ENCODE assay signal across 9 cellular contexts in genomic region chr12:24378548-24379011, GRCh38.
A peak's percentile ranks its signal among the peaks of the same experiment; 100 is the strongest.
DNase-seq lines count a peak whose midpoint lies in the region; ATAC-seq lines count a peak whose summit lies in the region.
"Had no signal": no experiment of that assay in that cellular context is flagged by ENCODE, and none has a peak within 500 bp of the region (broad histone marks: within the 10 kb centered on the region; RNA-seq: fewer than 3 reads in every experiment).

No MANE protein-coding gene starts in this region.

- H3K27ac ChIP-seq in effector memory CD4-positive, alpha-beta T cell (ENCODE audit: insufficient read depth, low read length, poor library complexity, severe bottlenecking), result no peak overlapping the region

- DNase-seq in SK-MEL-5 (ENCODE audit: low read depth, low spot score) (peak; percentile 90), non-pigmented ciliary epithelial cell (ENCODE audit: low read depth) (peak; percentile 35), SW 1271 (lab: John Stamatoyannopoulos, UW) (no peak), NCI-H526 treated with DMSO at 0.1 percent for 48 hours (lab: John Stamatoyannopoulos, UW) (no peak)
- DNase-seq in activated effector memory CD4-positive, alpha-beta T cell treated with Interleukin-2 at 50 U/mL for 16 hours, result no peak
- DNase-seq in effector memory CD4-positive, alpha-beta T cell, result no peak
- DNase-seq: activated gamma-delta T cell had no signal

- no peaks in the 10 kb centered on the region for H3K36me3 ChIP-seq in effector memory CD4-positive, alpha-beta T cell (ENCODE audit: control insufficient read depth, insufficient read depth, low read length)

- no peaks in the 10 kb centered on the region for H3K27me3 ChIP-seq in effector memory CD4-positive, alpha-beta T cell (replicated peaks; ENCODE audit: control insufficient read depth, insufficient read depth, low read length, poor library complexity, severe bottlenecking)

- H3K9me3 ChIP-seq in effector memory CD4-positive, alpha-beta T cell (ENCODE audit: control insufficient read depth, low read length), result no peaks in the 10 kb centered on the region

- in situ Hi-C loops in SK-MEL-5 (cut with HindIII; ENCODE audit: low pct_unique_long_range_greater_than_20kb, low sequenced_read_pairs), result no loop called here

- H3K4me3 ChIP-seq in effector memory CD4-positive, alpha-beta T cell (ENCODE audit: insufficient read depth, low read depth, low read length, poor library complexity, severe bottlenecking), result no peak overlapping the region

- H3K4me1 ChIP-seq in effector memory CD4-positive, alpha-beta T cell (ENCODE audit: control insufficient read depth, insufficient read depth, low read length, poor library complexity, severe bottlenecking), result no peaks in the 10 kb centered on the region

- ATAC-seq in GM19395 (IDR thresholded peaks at IDR 0.05; ENCODE audit: unreplicated experiment), result peak; percentile 58
- ATAC-seq in HG03095 (IDR thresholded peaks at IDR 0.05; ENCODE audit: unreplicated experiment), result peak; percentile 35

Comparison
In these comparisons a context has a peak if more than half of its experiments do, and no peak if none do; other contexts are left out.
1. DNase-seq: peak in SK-MEL-5 (single experiment) and non-pigmented ciliary epithelial cell (single experiment); none in SW 1271 (0 of 2), activated effector memory CD4-positive, alpha-beta T cell treated with Interleukin-2 at 50 U/mL for 16 hours (single experiment), effector memory CD4-positive, alpha-beta T cell (0 of 3) and NCI-H526 treated with DMSO at 0.1 percent for 48 hours (single experiment).